15 cellular contexts compared by ENCODE assay signal in genomic region chr1:43776043-43776761, GRCh38.
DNase-seq lines count a peak whose midpoint lies in the region; ATAC-seq and TF ChIP-seq lines count a peak whose summit lies in the region.
"Had no signal": no experiment of that assay in that cellular context is flagged by ENCODE, and none has a peak within 500 bp of the region (broad histone marks: within the 10 kb centered on the region; RNA-seq: fewer than 3 reads in every experiment).

No MANE protein-coding gene starts in this region.

- no peaks in the 10 kb centered on the region for H3K4me1 ChIP-seq in A673 (ENCODE audit: insufficient read depth, low read length, poor library complexity, severe bottlenecking)
- peaks cover 4 to 10% of the 10 kb centered on the region in 2 experiments; a peak in 3 of 4 replicates for H3K4me1 ChIP-seq in SK-N-SH (ENCODE audit: control insufficient read depth in 1 of 2, insufficient read depth in 2 of 2, low read depth in 1 of 2, low read length in 1 of 2)
- no peaks in the 10 kb centered on the region for H3K4me1 ChIP-seq in neuronal stem cell (ENCODE audit: control insufficient read depth in 2 of 2, insufficient read depth in 1 of 2, low read depth in 1 of 2, low read length in 2 of 2)
- H3K4me1 ChIP-seq in smooth muscle cell (ENCODE audit: low read depth): no peaks in the 10 kb centered on the region
- H3K4me1 ChIP-seq: colonic mucosa, upper lobe of left lung had no signal

- peaks cover 7% of the 10 kb centered on the region for H3K4me1 Mint-ChIP-seq in activated naive CD4-positive, alpha-beta T cell treated with anti-CD3 and anti-CD28 coated beads for 36 hours (ENCODE audit: low read depth)
- H3K4me1 Mint-ChIP-seq: memory B cell had no signal

- H3K14ac ChIP-seq in neuronal stem cell (ENCODE audit: low read length): no peak overlapping the region

- POLR2A ChIA-PET in A673 (lab: Charles Lee; ENCODE audit: low non-redundant PET): no interaction called here
- POLR2A ChIA-PET in SK-N-SH (lab: Yijun Ruan, JAX): no interaction called here

- peaks cover 7% of the 10 kb centered on the region for H3K9me3 ChIP-seq in A673 (ENCODE audit: low read depth, low read length, poor library complexity, severe bottlenecking)
- H3K9me3 ChIP-seq in SK-N-SH: peaks cover 4% of the 10 kb centered on the region; the same call in 1 of the 2 replicates
- peaks cover 4 to 23% of the 10 kb centered on the region in 2 donors for H3K9me3 ChIP-seq in neuronal stem cell (replicated peaks in 1 of 2; ENCODE audit: control insufficient read depth in 2 of 2, insufficient read depth in 1 of 2, low read depth in 1 of 2, low read length in 2 of 2)
- no peaks in the 10 kb centered on the region for H3K9me3 ChIP-seq in smooth muscle cell (replicated peaks; ENCODE audit: low read depth)
- H3K9me3 ChIP-seq: colonic mucosa had no signal

- H3K4me3 ChIP-seq in A673 (ENCODE audit: low read depth, low read length, poor library complexity, severe bottlenecking) (no peak overlapping the region), SK-N-SH (ENCODE audit: low read depth in 2 of 2, low read length in 1 of 2) (no peak overlapping the region), fibroblast of mammary gland (ENCODE audit: control insufficient read depth, low read depth, low read length) (no peak overlapping the region), neuronal stem cell (ENCODE audit: low read length in 2 of 2) (no peak overlapping the region), smooth muscle cell (no peak overlapping the region)
- H3K4me3 ChIP-seq: colonic mucosa, upper lobe of left lung had no signal

- no peaks in the 10 kb centered on the region for H3K27me3 ChIP-seq in A673 (replicated peaks; ENCODE audit: insufficient read depth, low read depth, low read length, poor library complexity)
- H3K27me3 ChIP-seq in SK-N-SH (ENCODE audit: insufficient read depth): no peaks in the 10 kb centered on the region
- no peaks in the 10 kb centered on the region for H3K27me3 ChIP-seq in neuronal stem cell (ENCODE audit: control insufficient read depth in 3 of 3, insufficient read depth in 3 of 3, low read depth in 1 of 3, low read length in 3 of 3)
- H3K27me3 ChIP-seq in smooth muscle cell (ENCODE audit: low read depth): no peaks in the 10 kb centered on the region
- H3K27me3 ChIP-seq: colonic mucosa, upper lobe of left lung had no signal

- no peak overlapping the region for H4K8ac ChIP-seq in neuronal stem cell (ENCODE audit: low read depth, low read length)

- H3K18ac ChIP-seq in neuronal stem cell (ENCODE audit: low read length): no peak overlapping the region

- no peak for ATAC-seq in GM21786 (IDR thresholded peaks at IDR 0.05; ENCODE audit: unreplicated experiment)

- CTCF ChIA-PET in A673 (lab: Charles Lee): no interaction called here
- CTCF ChIA-PET in SK-N-SH (lab: Yijun Ruan, JAX): interaction anchor here (1.5 kb wide), 1 partner anchor 159 kb away, joined by 9 read pairs; no protein-coding TSS in a partner anchor
- CTCF ChIA-PET in activated naive CD4-positive, alpha-beta T cell treated with anti-CD3 and anti-CD28 coated beads for 36 hours (lab: Charles Lee): no interaction called here

- DNase-seq in A673 (ENCODE audit: low spot score) (peak; percentile 51), H4 (ENCODE audit: low spot score) (peak; percentile 80), SK-N-SH (no peak), fibroblast of mammary gland (ENCODE audit: low read depth) (peak; percentile 86), neuronal stem cell (ENCODE audit: low spot score) (no peak), smooth muscle cell (lab: John Stamatoyannopoulos, UW; ENCODE audit: unreplicated experiment) (no peak)
- no peak for DNase-seq in activated naive CD4-positive, alpha-beta T cell treated with anti-CD3 and anti-CD28 coated beads for 36 hours
- DNase-seq: activated effector memory CD4-positive, alpha-beta T cell treated with Interleukin-2 at 50 U/mL for 16 hours; C1 segment of cervical spinal cord; colonic mucosa; NCI-H526 treated with DMSO at 0.1 percent for 48 hours; posterior cingulate gyrus; upper lobe of left lung had no signal

- no peak overlapping the region for H2AK5ac ChIP-seq in neuronal stem cell (ENCODE audit: low read depth, low read length)

- H3K36me3 Mint-ChIP-seq in activated naive CD4-positive, alpha-beta T cell treated with anti-CD3 and anti-CD28 coated beads for 36 hours (ENCODE audit: low read depth): peaks cover 48% of the 10 kb centered on the region

- H3K4me2 ChIP-seq in SK-N-SH (0 out of 2 replicates have a peak overlapping the region, but pooled peaks have one; percentile 10), neuronal stem cell (ENCODE audit: insufficient read depth, low read length, poor library complexity, severe bottlenecking) (no peak overlapping the region), smooth muscle cell (no peak overlapping the region)

- H3F3A ChIP-seq in SK-N-SH (replicated peaks; ENCODE audit: insufficient read depth): peaks cover 18% of the 10 kb centered on the region
- no peaks in the 10 kb centered on the region for H3F3A ChIP-seq in smooth muscle cell (ENCODE audit: low read depth)

- H3K9me3 Mint-ChIP-seq in activated naive CD4-positive, alpha-beta T cell treated with anti-CD3 and anti-CD28 coated beads for 36 hours: peaks cover 28% of the 10 kb centered on the region

- no peak overlapping the region for H4K91ac ChIP-seq in neuronal stem cell (ENCODE audit: low read depth, low read length, poor library complexity)

- H3K79me2 ChIP-seq in SK-N-SH (ENCODE audit: insufficient read depth): peaks cover 8% of the 10 kb centered on the region
- no peaks in the 10 kb centered on the region for H3K79me2 ChIP-seq in smooth muscle cell (ENCODE audit: low read depth)

- H2AFZ ChIP-seq in SK-N-SH (ENCODE audit: low read depth): no peak overlapping the region
- no peak overlapping the region for H2AFZ ChIP-seq in neuronal stem cell (ENCODE audit: low read length)
- no peak overlapping the region for H2AFZ ChIP-seq in smooth muscle cell (ENCODE audit: low read depth)

- H3K27ac ChIP-seq in A673 (ENCODE audit: low read depth, low read length, poor library complexity, severe bottlenecking) (no peak overlapping the region), SK-N-SH (ENCODE audit: low read depth in 2 of 2, low read length in 1 of 2) (peak overlapping the region; percentile 28 to 77; a peak in 3 of 4 replicates), neuronal stem cell (replicated peaks; ENCODE audit: low read length) (no peak overlapping the region), smooth muscle cell (ENCODE audit: low read depth) (no peak overlapping the region)
- H3K27ac ChIP-seq: colonic mucosa, upper lobe of left lung had no signal

- BruUV-seq in A673 (replicated peaks; lab: Mats Ljungman, UMichigan): no TSS peak

- 88% methylated on average over 4 of the region's 4 CpGs for WGBS in SK-N-SH (ENCODE audit: low lambda C conversion rate)
- WGBS in neuronal stem cell (ENCODE audit: extremely low coverage in 2 of 2, insufficient read length in 2 of 2, insufficient replicate concordance in 1 of 2), 2 donors: no CpG with 5 or more reads among the region's 4 CpGs
- 68% methylated on average over 4 of the region's 4 CpGs for WGBS in smooth muscle cell (ENCODE audit: low lambda C conversion rate)

- H3K9me2 ChIP-seq in SK-N-SH: no peaks in the 10 kb centered on the region

- no peak overlapping the region for H3K4me3 Mint-ChIP-seq in activated naive CD4-positive, alpha-beta T cell treated with anti-CD3 and anti-CD28 coated beads for 36 hours
- H3K4me3 Mint-ChIP-seq: memory B cell had no signal

- no peak overlapping the region for H2BK120ac ChIP-seq in neuronal stem cell (ENCODE audit: low read depth, low read length)

- TF ChIP-seq CTCF in A673 (conservative IDR thresholded peaks at IDR 0.05; ENCODE audit: low read depth, low read length) (no peak), SK-N-SH (IDR thresholded peaks at IDR 0.05) (peak; percentile 11; the same call in 1 of the 2 replicates), fibroblast of mammary gland (conservative IDR thresholded peaks at IDR 0.05; ENCODE audit: control insufficient read depth, insufficient read depth, low read depth, low read length) (peak; percentile 15), smooth muscle cell (IDR thresholded peaks at IDR 0.05; ENCODE audit: borderline replicate concordance, insufficient read depth, poor library complexity, severe bottlenecking) (no peak)

- TF ChIP-seq RAD21 in SK-N-SH (IDR thresholded peaks at IDR 0.05; ENCODE audit: low read length): no peak

- H2BK15ac ChIP-seq in neuronal stem cell (ENCODE audit: low read length): no peak overlapping the region

- peak in 1 of 2 experiments; percentile 59; a peak in 1 of 4 replicates for TF ChIP-seq EP300 in SK-N-SH (IDR thresholded peaks at IDR 0.05; ENCODE audit: borderline replicate concordance in 1 of 2, low read depth in 1 of 2, low read length in 1 of 2)

- H2BK5ac ChIP-seq in neuronal stem cell (ENCODE audit: low read length): no peak overlapping the region

- H4K20me1 ChIP-seq in SK-N-SH (ENCODE audit: insufficient read depth) (no peaks in the 10 kb centered on the region), smooth muscle cell (ENCODE audit: low read depth) (no peaks in the 10 kb centered on the region)

- H3K79me1 ChIP-seq in neuronal stem cell (ENCODE audit: low read depth, low read length): no peaks in the 10 kb centered on the region

- no peaks in the 10 kb centered on the region for H3K27me3 Mint-ChIP-seq in activated naive CD4-positive, alpha-beta T cell treated with anti-CD3 and anti-CD28 coated beads for 36 hours (ENCODE audit: low read depth)
- H3K27me3 Mint-ChIP-seq: memory B cell had no signal

- no peak overlapping the region for H2BK12ac ChIP-seq in neuronal stem cell (ENCODE audit: low read length)

- H3K9ac ChIP-seq in SK-N-SH (no peak overlapping the region), neuronal stem cell (ENCODE audit: low read depth, low read length, poor library complexity) (no peak overlapping the region), smooth muscle cell (ENCODE audit: low read depth) (no peak overlapping the region)

- H3K36me3 ChIP-seq in A673 (ENCODE audit: insufficient read depth, low read length, poor library complexity, severe bottlenecking): no peaks in the 10 kb centered on the region
- peaks cover 0 to 32% of the 10 kb centered on the region in 2 experiments for H3K36me3 ChIP-seq in SK-N-SH (replicated peaks in 1 of 2; ENCODE audit: control insufficient read depth in 1 of 2, insufficient read depth in 2 of 2, low read length in 1 of 2)
- peaks cover 0 to 8% of the 10 kb centered on the region in 2 donors for H3K36me3 ChIP-seq in neuronal stem cell (replicated peaks in 1 of 2; ENCODE audit: control insufficient read depth in 2 of 2, insufficient read depth in 2 of 2, low read length in 2 of 2)
- peaks cover 8% of the 10 kb centered on the region for H3K36me3 ChIP-seq in smooth muscle cell (ENCODE audit: low read depth)
- H3K36me3 ChIP-seq: colonic mucosa, upper lobe of left lung had no signal

- intact Hi-C loops in A673 (cut with micrococcal nuclease; ENCODE audit: unreplicated experiment): no loop called here
- intact Hi-C loops in activated naive CD4-positive, alpha-beta T cell treated with anti-CD3 and anti-CD28 coated beads for 36 hours (cut with micrococcal nuclease): no loop called here

- H3K23ac ChIP-seq in neuronal stem cell (ENCODE audit: low read depth, low read length, poor library complexity): no peak overlapping the region

- H3K27ac Mint-ChIP-seq in activated naive CD4-positive, alpha-beta T cell treated with anti-CD3 and anti-CD28 coated beads for 36 hours: no peak overlapping the region
- H3K27ac Mint-ChIP-seq: memory B cell had no signal

- H3K4ac ChIP-seq in neuronal stem cell (ENCODE audit: low read length): no peak overlapping the region

Comparison
In these comparisons a context has a peak if more than half of its experiments do, and no peak if none do; other contexts are left out.
1. DNase-seq: peak in A673 (single experiment), H4 (single experiment) and fibroblast of mammary gland (single experiment); none in SK-N-SH (single experiment), neuronal stem cell (single experiment), activated naive CD4-positive, alpha-beta T cell treated with anti-CD3 and anti-CD28 coated beads for 36 hours (single experiment) and smooth muscle cell (single experiment).
2. H3K27ac ChIP-seq: peak in SK-N-SH (2 of 2); none in A673 (single experiment), neuronal stem cell (single experiment) and smooth muscle cell (single experiment).
3. CTCF ChIP-seq: peak in SK-N-SH (single experiment) and fibroblast of mammary gland (single experiment); none in A673 (single experiment) and smooth muscle cell (single experiment).